In the genomic region with DNA sequence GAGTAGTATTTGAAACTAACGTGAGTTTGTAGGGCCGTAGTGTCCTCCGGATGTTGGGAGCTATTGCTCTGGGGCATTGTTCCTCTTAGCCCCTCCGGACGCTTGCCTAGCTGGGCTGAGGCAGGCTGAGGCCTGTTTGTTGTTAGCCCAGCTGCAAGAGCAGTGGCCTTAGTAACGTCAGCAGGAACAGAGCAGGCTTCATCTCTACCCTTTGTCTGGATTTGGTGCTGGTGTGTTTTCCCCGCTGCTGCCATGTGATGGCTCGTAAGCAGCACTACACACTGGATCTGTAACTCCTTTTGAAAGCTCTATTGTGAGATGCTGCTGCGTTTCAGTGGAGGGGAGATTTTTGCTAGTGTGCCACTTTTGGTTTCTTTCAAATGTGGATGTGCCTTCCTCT, we compare ENCODE assay signal across 9 cellular contexts. TPM values are rescaled to one million over a fixed set of nuclear protein-coding genes. Genes with fewer than 3 reads are reported as not detected.
DNase-seq lines count a peak whose midpoint lies in the region; ATAC-seq, FAIRE-seq and TF ChIP-seq lines count a peak whose summit lies in the region.
"Had no signal": no experiment of that assay in that cellular context is flagged by ENCODE, and none has a peak within 500 bp of the region (broad histone marks: within the 10 kb centered on the region; RNA-seq: fewer than 3 reads in every experiment).

No MANE protein-coding gene starts in this region.

- ATAC-seq in IMR-90 (ENCODE audit: low read depth): no peak; the same call in 1 of the 2 replicates
- no peak for ATAC-seq in GM19324 (IDR thresholded peaks at IDR 0.05; ENCODE audit: low FRiP score, unreplicated experiment)
- ATAC-seq in HG03378 (IDR thresholded peaks at IDR 0.05; ENCODE audit: unreplicated experiment): no peak

- no peak overlapping the region for H2BK120ac ChIP-seq in IMR-90 (ENCODE audit: low read depth, low read length)

- H2AK9ac ChIP-seq in IMR-90 (replicated peaks; ENCODE audit: low read depth, low read length, poor library complexity): no peak overlapping the region

- TF ChIP-seq POLR2A in IMR-90 (IDR thresholded peaks at IDR 0.05; ENCODE audit: low read depth, low read length): no peak

- H3K27me3 ChIP-seq in IMR-90 (ENCODE audit: control insufficient read depth, insufficient read depth, low read length) (no peaks in the 10 kb centered on the region), SJCRH30 (no peaks in the 10 kb centered on the region)

- H3K56ac ChIP-seq in IMR-90 (ENCODE audit: extremely low read depth, insufficient read depth, low read length): no peak overlapping the region

- DNase-seq in IMR-90 (no peak), SJCRH30 (peak; percentile 84 to 91), globus pallidus (ENCODE audit: low spot score) (peak; percentile 99), posterior cingulate gyrus (peak; percentile 66 to 98 (median 78)), AG08396 (ENCODE audit: low spot score) (no peak), D721Med (ENCODE audit: insufficient read length, low spot score) (no peak)
- DNase-seq: KG1 had no signal

- in situ Hi-C loops in IMR-90 (cut with MboI; ENCODE audit: low sequenced_read_pairs): no loop called here

- H2BK5ac ChIP-seq in IMR-90 (ENCODE audit: low read depth, low read length, poor library complexity, severe bottlenecking): no peak overlapping the region

- no peak overlapping the region for H2AK5ac ChIP-seq in IMR-90 (ENCODE audit: low read depth, low read length)

- FAIRE-seq in D721Med (lab: Jason Lieb, UNC): no peak

- H3K27ac ChIP-seq in IMR-90 (ENCODE audit: insufficient read depth, low read length) (no peak overlapping the region), SJCRH30 (peak overlapping the region; percentile 81)

- no peak overlapping the region; the same call in 1 of the 2 replicates for H3K9ac ChIP-seq in IMR-90 (ENCODE audit: low read depth, low read length)

- H3K4me1 ChIP-seq in IMR-90 (ENCODE audit: control insufficient read depth, insufficient read depth, low read length): no peaks in the 10 kb centered on the region
- peaks cover 13% of the 10 kb centered on the region for H3K4me1 ChIP-seq in SJCRH30

- H3K9me3 ChIP-seq in IMR-90 (ENCODE audit: control insufficient read depth, insufficient read depth, low read length): no peaks in the 10 kb centered on the region
- no peaks in the 10 kb centered on the region for H3K9me3 ChIP-seq in SJCRH30 (replicated peaks)

- no peak overlapping the region for H2BK15ac ChIP-seq in IMR-90 (ENCODE audit: low read depth, low read length)

- POLR2A ChIA-PET in IMR-90 (lab: Charles Lee; ENCODE audit: unreplicated experiment): no interaction called here

- no peak overlapping the region for H3K14ac ChIP-seq in IMR-90 (replicated peaks; ENCODE audit: low read depth, low read length)

- CTCF ChIA-PET in IMR-90 (lab: Yijun Ruan, JAX): no interaction called here

- no peaks in the 10 kb centered on the region for H3K79me1 ChIP-seq in IMR-90 (ENCODE audit: low read depth in 1 of 2, low read length in 2 of 2)

- H3K4ac ChIP-seq in IMR-90 (ENCODE audit: low read depth, low read length): no peak overlapping the region

- dilution Hi-C loops in IMR-90 (cut with HindIII; ENCODE audit: low sequenced_read_pairs, unreplicated experiment): no loop called here

- H3K4me2 ChIP-seq in IMR-90 (ENCODE audit: low read depth, low read length): peak overlapping the region; percentile 5; the same call in 1 of the 2 replicates

- H3K23ac ChIP-seq in IMR-90 (ENCODE audit: low read depth, low read length): no peak overlapping the region

- no peak overlapping the region; the same call in 1 of the 2 replicates for H4K5ac ChIP-seq in IMR-90 (ENCODE audit: low read depth, low read length)

- no peaks in the 10 kb centered on the region for H4K20me1 ChIP-seq in IMR-90 (ENCODE audit: insufficient read depth, low read length)

- H3K4me3 ChIP-seq in IMR-90 (ENCODE audit: insufficient read depth, low read depth, low read length) (no peak overlapping the region), SJCRH30 (peak overlapping the region; percentile 32)

- H3K9me1 ChIP-seq in IMR-90 (ENCODE audit: insufficient read depth, low read length): no peaks in the 10 kb centered on the region

- H2BK20ac ChIP-seq in IMR-90 (ENCODE audit: low read depth, low read length): no peak overlapping the region

- H2AFZ ChIP-seq in IMR-90 (replicated peaks; ENCODE audit: low read length, poor library complexity): peak overlapping the region; percentile 5

- no CpG with 5 or more reads among the region's 9 CpGs for WGBS in IMR-90 (ENCODE audit: extremely low coverage in 2 of 2, insufficient read length in 1 of 2), 2 experiments

- TF ChIP-seq CTCF in IMR-90 (conservative IDR thresholded peaks at IDR 0.05; ENCODE audit: low read depth, low read length): no peak
- TF ChIP-seq CTCF in D721Med (IDR thresholded peaks at IDR 0.05; ENCODE audit: insufficient read depth, missing control alignments): no peak

- H3K18ac ChIP-seq in IMR-90 (ENCODE audit: low read depth, low read length): no peak overlapping the region

- H4K91ac ChIP-seq in IMR-90 (ENCODE audit: insufficient read depth, low read depth, low read length): no peak overlapping the region

- H4K8ac ChIP-seq in IMR-90 (ENCODE audit: low read depth in 2 of 2, low read length in 2 of 2): peak overlapping the region in 1 of 2 experiments; percentile 0; a peak in 1 of 4 replicates

- TF ChIP-seq RAD21 in IMR-90 (IDR thresholded peaks at IDR 0.05; ENCODE audit: low read length): no peak

- BruUV-seq in IMR-90 (replicated peaks; lab: Mats Ljungman, UMichigan): no TSS peak

- H3K36me3 ChIP-seq in IMR-90 (ENCODE audit: control insufficient read depth, insufficient read depth, low read length) (no peaks in the 10 kb centered on the region), SJCRH30 (no peaks in the 10 kb centered on the region)

- intact Hi-C loops in IMR-90 (cut with micrococcal nuclease): no loop called here
- intact Hi-C loops in posterior cingulate gyrus (cut with DNase I): loop anchor here (2.0 kb wide), 1 partner anchor 56 kb away; no protein-coding TSS in a partner anchor

TF ChIP-seq in IMR-90, 13 proteins besides CTCF, POLR2A, EP300 and RAD21:
- TF ChIP-seq CHD1 (IDR thresholded peaks at IDR 0.05; ENCODE audit: low read depth, low read length) (no peak), SMC3 (IDR thresholded peaks at IDR 0.05; ENCODE audit: low read depth, low read length) (no peak), MAFK (IDR thresholded peaks at IDR 0.05; ENCODE audit: low read depth, low read length) (no peak), BHLHE40 (IDR thresholded peaks at IDR 0.05; ENCODE audit: low read depth, low read length) (no peak), MAZ (IDR thresholded peaks at IDR 0.05; ENCODE audit: borderline replicate concordance, low read depth, low read length) (no peak), MXI1 (IDR thresholded peaks at IDR 0.05; ENCODE audit: borderline replicate concordance, low read depth, low read length) (no peak), RCOR1 (IDR thresholded peaks at IDR 0.05; ENCODE audit: insufficient replicate concordance, low read length) (no peak), NFE2L2 (IDR thresholded peaks at IDR 0.05; ENCODE audit: low read depth, low read length) (no peak), FOS (IDR thresholded peaks at IDR 0.05; ENCODE audit: low read depth, low read length) (no peak), RFX5 (IDR thresholded peaks at IDR 0.05; ENCODE audit: low read depth, low read length) (no peak), CEBPB (IDR thresholded peaks at IDR 0.05; ENCODE audit: low read depth, low read length) (no peak)
- TF ChIP-seq, protein P1, sequence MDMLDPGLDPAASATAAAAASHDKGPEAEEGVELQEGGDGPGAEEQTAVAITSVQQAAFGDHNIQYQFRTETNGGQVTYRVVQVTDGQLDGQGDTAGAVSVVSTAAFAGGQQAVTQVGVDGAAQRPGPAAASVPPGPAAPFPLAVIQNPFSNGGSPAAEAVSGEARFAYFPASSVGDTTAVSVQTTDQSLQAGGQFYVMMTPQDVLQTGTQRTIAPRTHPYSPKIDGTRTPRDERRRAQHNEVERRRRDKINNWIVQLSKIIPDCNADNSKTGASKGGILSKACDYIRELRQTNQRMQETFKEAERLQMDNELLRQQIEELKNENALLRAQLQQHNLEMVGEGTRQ (IDR thresholded peaks at IDR 0.05; ENCODE audit: low read depth, low read length): no peak
- TF ChIP-seq, protein P2, sequence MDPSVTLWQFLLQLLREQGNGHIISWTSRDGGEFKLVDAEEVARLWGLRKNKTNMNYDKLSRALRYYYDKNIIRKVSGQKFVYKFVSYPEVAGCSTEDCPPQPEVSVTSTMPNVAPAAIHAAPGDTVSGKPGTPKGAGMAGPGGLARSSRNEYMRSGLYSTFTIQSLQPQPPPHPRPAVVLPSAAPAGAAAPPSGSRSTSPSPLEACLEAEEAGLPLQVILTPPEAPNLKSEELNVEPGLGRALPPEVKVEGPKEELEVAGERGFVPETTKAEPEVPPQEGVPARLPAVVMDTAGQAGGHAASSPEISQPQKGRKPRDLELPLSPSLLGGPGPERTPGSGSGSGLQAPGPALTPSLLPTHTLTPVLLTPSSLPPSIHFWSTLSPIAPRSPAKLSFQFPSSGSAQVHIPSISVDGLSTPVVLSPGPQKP (IDR thresholded peaks at IDR 0.05; ENCODE audit: borderline replicate concordance, low read depth, low read length): no peak

RNA-seq across cellular contexts. Expression of a gene that starts 57.7 kb away (rescaled TPM):
- total RNA-seq in IMR-90 (2012; rRNA removed): 0.36 and 0.83 TPM in 2 replicates
- polyA plus RNA-seq in IMR-90 (2012; rRNA removed): 0.36 TPM in 2 replicates
- polyA plus RNA-seq in IMR-90 (2012; cell fraction: cytosol; rRNA removed): under 0.01 and 0.08 TPM in 2 replicates
- polyA plus RNA-seq in IMR-90 (2012; cell fraction: nucleus; rRNA removed; ENCODE audit: low replicate concordance): 0.22 and 0.24 TPM in 2 replicates
- total RNA-seq in SJCRH30 (2014; rRNA removed; shearing (Covaris generic)): 12.1 and 13.7 TPM in 2 replicates

Comparison
In these comparisons a context has a peak if more than half of its experiments do, and no peak if none do; other contexts are left out.
1. DNase-seq: peak in SJCRH30 (2 of 2), globus pallidus (single experiment) and posterior cingulate gyrus (10 of 10); none in IMR-90 (single experiment), AG08396 (single experiment) and D721Med (single experiment).